9 cellular contexts compared by ENCODE assay signal in genomic region chr3:151265866-151266265, GRCh38. TPM values are rescaled to one million over a fixed set of nuclear protein-coding genes. Genes with fewer than 3 reads are reported as not detected.
DNase-seq lines count a peak whose midpoint lies in the region; ATAC-seq and TF ChIP-seq lines count a peak whose summit lies in the region.
"Had no signal": no experiment of that assay in that cellular context is flagged by ENCODE, and none has a peak within 500 bp of the region (broad histone marks: within the 10 kb centered on the region; RNA-seq: fewer than 3 reads in every experiment).

No MANE protein-coding gene starts in this region.

- no peaks in the 10 kb centered on the region for H3K36me3 ChIP-seq in endodermal cell (ENCODE audit: control insufficient read depth, insufficient read depth, low read length)
- H3K36me3 ChIP-seq in effector memory CD4-positive, alpha-beta T cell (ENCODE audit: control insufficient read depth, insufficient read depth, low read length), result no peaks in the 10 kb centered on the region

- H3K9me3 ChIP-seq in endodermal cell (ENCODE audit: control insufficient read depth, low read length), result no peaks in the 10 kb centered on the region
- H3K9me3 ChIP-seq in effector memory CD4-positive, alpha-beta T cell (ENCODE audit: control insufficient read depth, low read length), result no peaks in the 10 kb centered on the region

- H3K27ac Mint-ChIP-seq in endodermal cell, result no peak overlapping the region
- no peak overlapping the region for H3K27ac Mint-ChIP-seq in activated naive CD8-positive, alpha-beta T cell treated with anti-CD3 and anti-CD28 coated beads, Interleukin-2, amount 50 U/mL, for 24 hours

- no peak for TF ChIP-seq CTCF in endodermal cell (conservative IDR thresholded peaks at IDR 0.05)

- H3K4me3 Mint-ChIP-seq in endodermal cell, result no peak overlapping the region
- no peak overlapping the region for H3K4me3 Mint-ChIP-seq in activated naive CD8-positive, alpha-beta T cell treated with anti-CD3 and anti-CD28 coated beads, Interleukin-2, amount 50 U/mL, for 24 hours

- no peaks in the 10 kb centered on the region for H3K9me3 Mint-ChIP-seq in endodermal cell
- H3K9me3 Mint-ChIP-seq in activated naive CD8-positive, alpha-beta T cell treated with anti-CD3 and anti-CD28 coated beads, Interleukin-2, amount 50 U/mL, for 24 hours, result no peaks in the 10 kb centered on the region

- H3K4me1 Mint-ChIP-seq in endodermal cell, result peaks cover 11% of the 10 kb centered on the region
- H3K4me1 Mint-ChIP-seq in activated naive CD8-positive, alpha-beta T cell treated with anti-CD3 and anti-CD28 coated beads, Interleukin-2, amount 50 U/mL, for 24 hours, result peaks cover 38% of the 10 kb centered on the region

- no peak overlapping the region for H3K4me3 ChIP-seq in endodermal cell (ENCODE audit: low read length)
- H3K4me3 ChIP-seq in effector memory CD4-positive, alpha-beta T cell (ENCODE audit: insufficient read depth, low read depth, low read length, poor library complexity, severe bottlenecking), result no peak overlapping the region

- H3K36me3 Mint-ChIP-seq in endodermal cell (ENCODE audit: low read depth), result no peaks in the 10 kb centered on the region
- H3K36me3 Mint-ChIP-seq in activated naive CD8-positive, alpha-beta T cell treated with anti-CD3 and anti-CD28 coated beads, Interleukin-2, amount 50 U/mL, for 24 hours (ENCODE audit: low read depth), result peaks cover 2% of the 10 kb centered on the region

- H3K4me1 ChIP-seq in endodermal cell (ENCODE audit: control insufficient read depth, insufficient read depth, low read length), result no peaks in the 10 kb centered on the region
- peaks cover 4% of the 10 kb centered on the region for H3K4me1 ChIP-seq in effector memory CD4-positive, alpha-beta T cell (ENCODE audit: control insufficient read depth, insufficient read depth, low read length, poor library complexity, severe bottlenecking)

- no peak overlapping the region for H3K27ac ChIP-seq in endodermal cell (ENCODE audit: low read depth, low read length)
- H3K27ac ChIP-seq in effector memory CD4-positive, alpha-beta T cell (ENCODE audit: insufficient read depth, low read length, poor library complexity, severe bottlenecking), result no peak overlapping the region

- 64 to 76% methylated on average over 4 to 5 of the region's 5 CpGs for whole genome bisulfite sequencing in endodermal cell (ENCODE audit: insufficient coverage in 1 of 2, insufficient read length in 1 of 2), 2 experiments

- DNase-seq in ELF-1 (ENCODE audit: low read depth, low spot score) (peak; percentile 21), endodermal cell (peak; percentile 62), HuH-7 (ENCODE audit: low spot score) (no peak), left lobe of liver (ENCODE audit: low spot score) (no peak)
- DNase-seq in effector memory CD4-positive, alpha-beta T cell, result no peak
- no peak for DNase-seq in activated naive CD8-positive, alpha-beta T cell treated with anti-CD3 and anti-CD28 coated beads, Interleukin-2, amount 50 U/mL, for 24 hours

- ATAC-seq in GM21381 (IDR thresholded peaks at IDR 0.05; ENCODE audit: unreplicated experiment) (peak; percentile 91), HG03520 (IDR thresholded peaks at IDR 0.05; ENCODE audit: unreplicated experiment) (peak; percentile 96), left lobe of liver (no peak)
- no peak for ATAC-seq in activated naive CD8-positive, alpha-beta T cell treated with anti-CD3 and anti-CD28 coated beads, Interleukin-2, amount 50 U/mL, for 24 hours

- no peaks in the 10 kb centered on the region for H3K27me3 ChIP-seq in endodermal cell (ENCODE audit: control insufficient read depth, insufficient read depth, low read length, poor library complexity, severe bottlenecking)
- no peaks in the 10 kb centered on the region for H3K27me3 ChIP-seq in effector memory CD4-positive, alpha-beta T cell (replicated peaks; ENCODE audit: control insufficient read depth, insufficient read depth, low read length, poor library complexity, severe bottlenecking)

- no peaks in the 10 kb centered on the region for H3K27me3 Mint-ChIP-seq in endodermal cell (ENCODE audit: insufficient read depth)
- H3K27me3 Mint-ChIP-seq in activated naive CD8-positive, alpha-beta T cell treated with anti-CD3 and anti-CD28 coated beads, Interleukin-2, amount 50 U/mL, for 24 hours, result peaks cover 3% of the 10 kb centered on the region

- H3K9ac ChIP-seq in endodermal cell (ENCODE audit: extremely low read depth, low read length, poor library complexity, severe bottlenecking), result no peak overlapping the region

RNA-seq across cellular contexts. Expression of gene P2RY14, which starts 12.5 kb away (rescaled TPM):
- total RNA-seq in endodermal cell, result not detected
- not detected for polyA plus RNA-seq in endodermal cell (2013, experiment 1 of 2)
- polyA plus RNA-seq in endodermal cell (2013, experiment 2 of 2), result not detected
- not detected for total RNA-seq in left lobe of liver
- polyA plus RNA-seq: keratinocyte had no signal

RNA-seq across cellular contexts. Expression of gene GPR87, which starts 50.8 kb away (rescaled TPM):
- total RNA-seq in endodermal cell, result not detected
- 0.14 TPM for polyA plus RNA-seq in endodermal cell (2013, experiment 1 of 2)
- polyA plus RNA-seq in endodermal cell (2013, experiment 2 of 2), result 0.29 TPM
- not detected for total RNA-seq in left lobe of liver

Comparison
In these comparisons a context has a peak if more than half of its experiments do, and no peak if none do; other contexts are left out.
1. DNase-seq: peak in ELF-1 (single experiment) and endodermal cell (single experiment); none in HuH-7 (single experiment), effector memory CD4-positive, alpha-beta T cell (0 of 3), activated naive CD8-positive, alpha-beta T cell treated with anti-CD3 and anti-CD28 coated beads, Interleukin-2, amount 50 U/mL, for 24 hours (single experiment) and left lobe of liver (single experiment).
2. ATAC-seq: peak in GM21381 (single experiment) and HG03520 (single experiment); none in activated naive CD8-positive, alpha-beta T cell treated with anti-CD3 and anti-CD28 coated beads, Interleukin-2, amount 50 U/mL, for 24 hours (single experiment) and left lobe of liver (single experiment).